In the genomic region with DNA sequence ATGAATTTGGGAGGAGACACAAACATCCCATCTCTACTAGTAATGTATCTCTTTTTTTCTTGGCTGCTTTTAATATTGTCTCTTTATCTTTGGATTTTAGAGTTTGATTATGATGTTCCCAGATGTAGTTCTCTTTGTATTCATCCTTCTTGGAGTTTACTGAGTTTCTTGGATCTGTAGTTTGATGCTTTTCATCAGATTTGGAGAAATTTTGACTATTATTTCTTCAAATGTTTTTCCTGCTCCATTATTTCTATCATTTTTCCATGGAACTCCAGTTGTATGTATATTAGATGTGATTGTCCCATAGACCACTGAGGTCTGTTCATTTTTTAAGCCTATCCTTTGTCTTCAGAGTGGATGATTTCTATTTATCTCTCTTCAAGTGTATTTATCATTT, we compare ENCODE assay signal across 17 cellular contexts.
"Had no signal": no experiment of that assay in that cellular context is flagged by ENCODE, and none has a peak within 500 bp of the region (broad histone marks: within the 10 kb centered on the region; RNA-seq: fewer than 3 reads in every experiment).

No MANE protein-coding gene starts in this region.

- H3K36me3 ChIP-seq: stomach, suprapubic skin, thoracic aorta, thyroid gland, tibial artery, tibial nerve, transverse colon, upper lobe of left lung, upper lobe of right lung, uterus, vagina had no signal

- H3K4me3 ChIP-seq: stomach, suprapubic skin, testis, thoracic aorta, thyroid gland, tibial artery, tibial nerve, transverse colon, upper lobe of left lung, upper lobe of right lung, uterus, vagina had no signal

- ATAC-seq: stimulated activated effector memory CD8-positive, alpha-beta T cell treated with anti-CD3 and anti-CD28 coated beads, Interleukin-12 subunit alpha, Interleukin-12 subunit beta, amount 100 ng/mL, for 72 hours; stimulated activated memory B cell treated with anti-CD40 and anti-IgM and Interleukin-4, amounts not matched to agents 10 μg/mL and 1 μg/mL and 100 μg/mL, for 72 hours; stimulated activated naive B cell treated with anti-CD40 and anti-IgM and Interleukin-4, amounts not matched to agents 10 μg/mL and 1 μg/mL and 100 μg/mL, for 72 hours; stimulated activated naive CD8-positive, alpha-beta T cell treated with anti-CD3 and anti-CD28 coated beads, Interleukin-15, amount 100 ng/mL, for 72 hours; stimulated activated naive CD8-positive, alpha-beta T cell treated with anti-CD3 and anti-CD28 coated beads, Interleukin-15, Interleukin-2, amounts not matched to agents 100 U/mL and 50 U/mL, for 24 hours; upper lobe of right lung had no signal

- H3K27ac ChIP-seq: stomach, suprapubic skin, testis, thoracic aorta, thyroid gland, tibial artery, tibial nerve, transverse colon, upper lobe of left lung, upper lobe of right lung, uterus, vagina had no signal

- H3K4me1 ChIP-seq: testis, thyroid gland, tibial artery, upper lobe of left lung, upper lobe of right lung had no signal

- H3K9me3 ChIP-seq: testis, thyroid gland had no signal
